Comparison of ENCODE assay signal across 15 cellular contexts in genomic region chr7:44755698-44756627, GRCh38. TPM values are rescaled to one million over a fixed set of nuclear protein-coding genes. Genes with fewer than 3 reads are reported as not detected.
DNase-seq lines count a peak whose midpoint lies in the region; ATAC-seq and TF ChIP-seq lines count a peak whose summit lies in the region.
"Had no signal": no experiment of that assay in that cellular context is flagged by ENCODE, and none has a peak within 500 bp of the region (broad histone marks: within the 10 kb centered on the region; RNA-seq: fewer than 3 reads in every experiment).

No MANE protein-coding gene starts in this region.

- intact Hi-C loops in IMR-90 (cut with micrococcal nuclease), result no loop called here
- intact Hi-C loops in right cardiac atrium (cut with DNase I), result loop anchor here in 1 of 4 donors (10.0 kb wide), 1 partner anchor 171 kb away; the partner anchor contains the start of gene TMED4

- in situ Hi-C loops in IMR-90 (cut with MboI; ENCODE audit: low sequenced_read_pairs), result no loop called here

- no peak for TF ChIP-seq RAD21 in IMR-90 (IDR thresholded peaks at IDR 0.05; ENCODE audit: low read length)

- H3F3A ChIP-seq in smooth muscle cell (ENCODE audit: low read depth), result no peaks in the 10 kb centered on the region

- H3K9me3 ChIP-seq in BLaER1 treated with 17β-estradiol and CSF1 and Interleukin-3, amounts not matched to agents 10 nM and 100 nM (replicated peaks in 1 of 11), result no peaks in the 10 kb centered on the region
- H3K9me3 ChIP-seq in IMR-90 (ENCODE audit: control insufficient read depth, insufficient read depth, low read length), result no peaks in the 10 kb centered on the region
- no peaks in the 10 kb centered on the region for H3K9me3 ChIP-seq in right cardiac atrium (ENCODE audit: control insufficient read depth, low read length)
- no peaks in the 10 kb centered on the region for H3K9me3 ChIP-seq in skeletal muscle tissue (ENCODE audit: control insufficient read depth in 3 of 3, low read length in 3 of 3)
- no peaks in the 10 kb centered on the region for H3K9me3 ChIP-seq in smooth muscle cell (replicated peaks; ENCODE audit: low read depth)
- H3K9me3 ChIP-seq: MG63 had no signal

- POLR2A ChIA-PET in IMR-90 (lab: Charles Lee; ENCODE audit: unreplicated experiment), result no interaction called here

- peaks cover 34 to 69% (median 53%) of the 10 kb centered on the region in 11 experiments; a peak in 21 of 22 replicates for H4K20me1 ChIP-seq in BLaER1 treated with 17β-estradiol and CSF1 and Interleukin-3, amounts not matched to agents 10 nM and 100 nM
- H4K20me1 ChIP-seq in IMR-90 (ENCODE audit: insufficient read depth, low read length), result peaks cover 28% of the 10 kb centered on the region
- H4K20me1 ChIP-seq in smooth muscle cell (ENCODE audit: low read depth), result peaks cover 43% of the 10 kb centered on the region

- 0 out of 2 replicates have a peak overlapping the region, but pooled peaks have one; percentile 40 for H3K4ac ChIP-seq in IMR-90 (ENCODE audit: low read depth, low read length)

- peaks cover 23 to 70% of the 10 kb centered on the region in 2 experiments for H3K79me1 ChIP-seq in IMR-90 (ENCODE audit: low read depth in 1 of 2, low read length in 2 of 2)

- H2BK20ac ChIP-seq in IMR-90 (ENCODE audit: low read depth, low read length), result no peak overlapping the region

- TF ChIP-seq CTCF in IMR-90 (conservative IDR thresholded peaks at IDR 0.05; ENCODE audit: low read depth, low read length), result no peak
- no peak for TF ChIP-seq CTCF in smooth muscle cell (IDR thresholded peaks at IDR 0.05; ENCODE audit: borderline replicate concordance, insufficient read depth, poor library complexity, severe bottlenecking)

- H3K27ac ChIP-seq in BLaER1 treated with 17β-estradiol and CSF1 and Interleukin-3, amounts not matched to agents 10 nM and 100 nM, result peak overlapping the region in 8 of 11 experiments; percentile 6 to 47 (median 23); a peak in 8 of 22 replicates
- H3K27ac ChIP-seq in IMR-90 (ENCODE audit: insufficient read depth, low read length) (no peak overlapping the region), right cardiac atrium (ENCODE audit: low read length) (no peak overlapping the region), skeletal muscle tissue (ENCODE audit: low read depth, low read length) (peak overlapping the region; percentile 25), smooth muscle cell (ENCODE audit: low read depth) (no peak overlapping the region)
- H3K27ac ChIP-seq: HL-60 had no signal

- 97% methylated on average over 6 of the region's 17 CpGs; no CpG with 5 or more reads in 1 of the 2 experiments for WGBS in IMR-90 (ENCODE audit: extremely low coverage in 2 of 2, insufficient read length in 1 of 2), 2 experiments
- 44% methylated on average over 17 of the region's 17 CpGs for WGBS in right cardiac atrium
- 81% methylated on average over 16 of the region's 17 CpGs for WGBS in smooth muscle cell (ENCODE audit: low lambda C conversion rate)

- peaks cover 39 to 73% (median 52%) of the 10 kb centered on the region in 11 experiments for H3K36me3 ChIP-seq in BLaER1 treated with 17β-estradiol and CSF1 and Interleukin-3, amounts not matched to agents 10 nM and 100 nM
- H3K36me3 ChIP-seq in IMR-90 (ENCODE audit: control insufficient read depth, insufficient read depth, low read length) (peaks cover 38% of the 10 kb centered on the region), skeletal muscle tissue (ENCODE audit: control insufficient read depth in 3 of 3, insufficient read depth in 3 of 3, low read length in 3 of 3) (peaks cover 12 to 28% (median 20%) of the 10 kb centered on the region in 3 donors), smooth muscle cell (ENCODE audit: low read depth) (no peaks in the 10 kb centered on the region)

- no TSS peak for BruUV-seq in IMR-90 (replicated peaks; lab: Mats Ljungman, UMichigan)

- no peak overlapping the region for H3K56ac ChIP-seq in IMR-90 (ENCODE audit: extremely low read depth, insufficient read depth, low read length)

- no peak overlapping the region for H4K91ac ChIP-seq in IMR-90 (ENCODE audit: insufficient read depth, low read depth, low read length)

- H2AFZ ChIP-seq in IMR-90 (replicated peaks; ENCODE audit: low read length, poor library complexity) (no peak overlapping the region), smooth muscle cell (ENCODE audit: low read depth) (no peak overlapping the region)

- H4K5ac ChIP-seq in IMR-90 (ENCODE audit: low read depth, low read length), result no peak overlapping the region

- dilution Hi-C loops in IMR-90 (cut with HindIII; ENCODE audit: low sequenced_read_pairs, unreplicated experiment), result no loop called here

- no peak overlapping the region for H3K18ac ChIP-seq in IMR-90 (ENCODE audit: low read depth, low read length)

- TF ChIP-seq POLR2A in IMR-90 (IDR thresholded peaks at IDR 0.05; ENCODE audit: low read depth, low read length), result no peak

- peaks cover 21 to 48% (median 33%) of the 10 kb centered on the region in 10 experiments for H3K4me1 ChIP-seq in BLaER1 treated with 17β-estradiol and CSF1 and Interleukin-3, amounts not matched to agents 10 nM and 100 nM
- peaks cover 13% of the 10 kb centered on the region for H3K4me1 ChIP-seq in IMR-90 (ENCODE audit: control insufficient read depth, insufficient read depth, low read length)
- peaks cover 26% of the 10 kb centered on the region for H3K4me1 ChIP-seq in right cardiac atrium (ENCODE audit: control insufficient read depth, insufficient read depth, low read length)
- peaks cover 22 to 35% (median 26%) of the 10 kb centered on the region in 3 donors for H3K4me1 ChIP-seq in skeletal muscle tissue (ENCODE audit: control insufficient read depth in 3 of 3, insufficient read depth in 3 of 3, low read length in 3 of 3)
- no peaks in the 10 kb centered on the region for H3K4me1 ChIP-seq in smooth muscle cell (ENCODE audit: low read depth)

- DNase-seq in IMR-90 (no peak), right cardiac atrium (peak; percentile 32 to 72 (median 64)), smooth muscle cell (lab: John Stamatoyannopoulos, UW; ENCODE audit: unreplicated experiment) (no peak), NCI-H345 treated with DMSO at 0.1 percent for 48 hours (lab: John Stamatoyannopoulos, UW; ENCODE audit: unreplicated experiment) (no peak), amygdala (lab: John Stamatoyannopoulos, UW) (no peak)
- DNase-seq: activated effector memory CD4-positive, alpha-beta T cell treated with Interleukin-2 at 50 U/mL for 16 hours; CD4-positive, CD25-positive, alpha-beta regulatory T cell; MG63; natural killer cell; NCI-H345; stimulated activated CD4-positive, alpha-beta T cell treated with anti-CD3 and anti-CD28 coated beads, Interleukin-15, amount 100 ng/mL, for 24 hours had no signal

- no peak overlapping the region for H3K4me3 ChIP-seq in BLaER1 treated with 17β-estradiol and CSF1 and Interleukin-3, amounts not matched to agents 10 nM and 100 nM
- H3K4me3 ChIP-seq in IMR-90 (ENCODE audit: insufficient read depth, low read depth, low read length), result no peak overlapping the region
- no peak overlapping the region for H3K4me3 ChIP-seq in right cardiac atrium (ENCODE audit: low read length)
- H3K4me3 ChIP-seq in skeletal muscle tissue (ENCODE audit: low read length in 3 of 3), result no peak overlapping the region
- no peak overlapping the region for H3K4me3 ChIP-seq in smooth muscle cell
- H3K4me3 ChIP-seq: MG63 had no signal

- H3K9me1 ChIP-seq in IMR-90 (ENCODE audit: insufficient read depth, low read length), result peaks cover 7% of the 10 kb centered on the region

- H4K8ac ChIP-seq in IMR-90 (ENCODE audit: low read depth in 2 of 2, low read length in 2 of 2), result 0 out of 4 replicates have a peak overlapping the region, but pooled peaks of 1 of the 2 experiments have one; percentile 7

- no peak overlapping the region for H2AK5ac ChIP-seq in IMR-90 (ENCODE audit: low read depth, low read length)

- no peak overlapping the region for H2BK15ac ChIP-seq in IMR-90 (ENCODE audit: low read depth, low read length)

- H2BK120ac ChIP-seq in IMR-90 (ENCODE audit: low read depth, low read length), result no peak overlapping the region

- H2BK5ac ChIP-seq in IMR-90 (ENCODE audit: low read depth, low read length, poor library complexity, severe bottlenecking), result no peak overlapping the region

- no peaks in the 10 kb centered on the region for H3K27me3 ChIP-seq in BLaER1 treated with 17β-estradiol and CSF1 and Interleukin-3, amounts not matched to agents 10 nM and 100 nM
- H3K27me3 ChIP-seq in IMR-90 (ENCODE audit: control insufficient read depth, insufficient read depth, low read length), result no peaks in the 10 kb centered on the region
- no peaks in the 10 kb centered on the region for H3K27me3 ChIP-seq in right cardiac atrium (ENCODE audit: control insufficient read depth, insufficient read depth)
- no peaks in the 10 kb centered on the region for H3K27me3 ChIP-seq in skeletal muscle tissue (ENCODE audit: control insufficient read depth in 3 of 3, insufficient read depth in 3 of 3, low read length in 3 of 3)
- H3K27me3 ChIP-seq in smooth muscle cell (ENCODE audit: low read depth), result no peaks in the 10 kb centered on the region
- H3K27me3 ChIP-seq: MG63 had no signal

- peaks cover 37% of the 10 kb centered on the region for H3K79me2 ChIP-seq in smooth muscle cell (ENCODE audit: low read depth)

- H3K14ac ChIP-seq in IMR-90 (replicated peaks; ENCODE audit: low read depth, low read length), result no peak overlapping the region

- H3K4me2 ChIP-seq in BLaER1 treated with 17β-estradiol and CSF1 and Interleukin-3, amounts not matched to agents 10 nM and 100 nM, result no peak overlapping the region; a peak in 1 of 22 replicates
- no peak overlapping the region for H3K4me2 ChIP-seq in IMR-90 (ENCODE audit: low read depth, low read length)
- no peak overlapping the region for H3K4me2 ChIP-seq in smooth muscle cell

- H3K9ac ChIP-seq in BLaER1 treated with 17β-estradiol and CSF1 and Interleukin-3, amounts not matched to agents 10 nM and 100 nM, result peak overlapping the region in 7 of 11 experiments; percentile 13 to 51 (median 25); a peak in 7 of 22 replicates
- no peak overlapping the region for H3K9ac ChIP-seq in IMR-90 (ENCODE audit: low read depth, low read length)
- H3K9ac ChIP-seq in skeletal muscle tissue (ENCODE audit: low read depth in 1 of 3, low read length in 3 of 3), result peak overlapping the region in 2 of 3 donors; percentile 51 to 62
- no peak overlapping the region for H3K9ac ChIP-seq in smooth muscle cell (ENCODE audit: low read depth)

- no peak for ATAC-seq in IMR-90 (ENCODE audit: low read depth)
- ATAC-seq in right cardiac atrium, result peak; percentile 19 to 23
- ATAC-seq in HG02623 (IDR thresholded peaks at IDR 0.05; ENCODE audit: unreplicated experiment), result no peak
- ATAC-seq: natural killer cell had no signal

- H2AK9ac ChIP-seq in IMR-90 (replicated peaks; ENCODE audit: low read depth, low read length, poor library complexity), result peak overlapping the region; percentile 45

- H3K23ac ChIP-seq in IMR-90 (ENCODE audit: low read depth, low read length), result no peak overlapping the region; the same call in 1 of the 2 replicates

- CTCF ChIA-PET in IMR-90 (lab: Yijun Ruan, JAX), result no interaction called here

RNA-seq across cellular contexts. Expression of gene ZMIZ2, which starts 7.3 kb away (rescaled TPM):
- total RNA-seq in IMR-90 (2012; rRNA removed), result 2.8 and 3.0 TPM in 2 replicates
- 22.9 and 24.0 TPM in 2 replicates for polyA plus RNA-seq in IMR-90 (2012; rRNA removed)
- 6.2 and 11.7 TPM in 2 replicates for polyA plus RNA-seq in IMR-90 (2012; cell fraction: cytosol; rRNA removed)
- polyA plus RNA-seq in IMR-90 (2012; cell fraction: nucleus; rRNA removed; ENCODE audit: low replicate concordance), result 98.7 and 169 TPM in 2 replicates
- 10 to 100 TPM; 47.4 to 61.6 (median 51.2) TPM for total RNA-seq in right cardiac atrium
- polyA plus RNA-seq in right cardiac atrium, result 36.3 TPM
- 4.2 TPM for total RNA-seq in skeletal muscle tissue
- total RNA-seq in smooth muscle cell, result 5.7 and 8.8 TPM in 2 replicates
- 17.2 and 34.8 TPM in 2 replicates for polyA plus RNA-seq in smooth muscle cell

RNA-seq across cellular contexts. Expression of gene PPIA, which starts 40.5 kb away (rescaled TPM):
- total RNA-seq in IMR-90 (2012; rRNA removed) (3,396 and 3,430 TPM in 2 replicates), right cardiac atrium (100 to 1,000 TPM; 411 to 510 (median 490) TPM), skeletal muscle tissue (459 TPM), smooth muscle cell (3,153 and 3,434 TPM in 2 replicates)
- polyA plus RNA-seq in IMR-90 (2012; rRNA removed) (4,788 and 4,883 TPM in 2 replicates), right cardiac atrium (1,145 TPM), smooth muscle cell (2,853 and 2,990 TPM in 2 replicates)
- 3,102 and 3,821 TPM in 2 replicates for polyA plus RNA-seq in IMR-90 (2012; cell fraction: cytosol; rRNA removed)
- polyA plus RNA-seq in IMR-90 (2012; cell fraction: nucleus; rRNA removed; ENCODE audit: low replicate concordance), result 630 and 1,845 TPM in 2 replicates

Comparison
In these comparisons a context has a peak if more than half of its experiments do, and no peak if none do; other contexts are left out.
1. H3K27ac ChIP-seq: peak in BLaER1 treated with 17β-estradiol and CSF1 and Interleukin-3, amounts not matched to agents 10 nM and 100 nM (8 of 11) and skeletal muscle tissue (single experiment); none in IMR-90 (single experiment), right cardiac atrium (single experiment) and smooth muscle cell (single experiment).
2. H3K9ac ChIP-seq: peak in BLaER1 treated with 17β-estradiol and CSF1 and Interleukin-3, amounts not matched to agents 10 nM and 100 nM (7 of 11) and skeletal muscle tissue (2 of 3); none in IMR-90 (single experiment) and smooth muscle cell (single experiment).
3. ATAC-seq: peak in right cardiac atrium (2 of 2); none in IMR-90 (single experiment) and HG02623 (single experiment).
4. DNase-seq: peak in right cardiac atrium (3 of 3); none in IMR-90 (single experiment), smooth muscle cell (single experiment), NCI-H345 treated with DMSO at 0.1 percent for 48 hours (single experiment) and amygdala (0 of 56).